In genomic region chr10:77887631-77888355, GRCh38 we compare ENCODE assay signal across 12 cellular contexts. TPM values are rescaled to one million over a fixed set of nuclear protein-coding genes. Genes with fewer than 3 reads are reported as not detected.
DNase-seq lines count a peak whose midpoint lies in the region; ATAC-seq, FAIRE-seq and TF ChIP-seq lines count a peak whose summit lies in the region.
"Had no signal": no experiment of that assay in that cellular context is flagged by ENCODE, and none has a peak within 500 bp of the region (broad histone marks: within the 10 kb centered on the region; RNA-seq: fewer than 3 reads in every experiment).

No MANE protein-coding gene starts in this region.

- in situ Hi-C loops in G401 (cut with HindIII; ENCODE audit: low sequenced_read_pairs), result loop anchor here (5.0 kb wide), 1 partner anchor 55 kb away; no protein-coding TSS in a partner anchor

- peak overlapping the region; percentile 63 for H3K4ac ChIP-seq in mesendoderm (ENCODE audit: low read depth, low read length)

- peak overlapping the region; percentile 92 for H3K27ac ChIP-seq in endodermal cell (ENCODE audit: low read depth, low read length)
- H3K27ac ChIP-seq in mesendoderm (ENCODE audit: low read depth, low read length), result no peak overlapping the region
- peak overlapping the region; percentile 0 to 42 for H3K27ac ChIP-seq in thoracic aorta
- H3K27ac ChIP-seq: KMS-11, SJSA1 had no signal

- H3K79me2 ChIP-seq in mesendoderm (ENCODE audit: control insufficient read depth, insufficient read depth, low read length), result peaks cover 98% of the 10 kb centered on the region

- H2BK15ac ChIP-seq in mesendoderm (replicated peaks; ENCODE audit: low read depth), result no peak overlapping the region

- no peak for FAIRE-seq in frontal cortex (lab: Jason Lieb, UNC)
- FAIRE-seq: GM12878 had no signal

- TF ChIP-seq CTCF in endodermal cell (conservative IDR thresholded peaks at IDR 0.05) (no peak), thoracic aorta (IDR thresholded peaks at IDR 0.05) (no peak)

- peak overlapping the region; percentile 12 for H2BK5ac ChIP-seq in mesendoderm (ENCODE audit: low read length)

- WGBS in endodermal cell (ENCODE audit: insufficient coverage in 1 of 2, insufficient read length in 1 of 2), 2 experiments, result 45 to 56% methylated on average over 9 to 11 of the region's 11 CpGs
- no CpG with 5 or more reads among the region's 11 CpGs for WGBS in mesendoderm (ENCODE audit: extremely low coverage, insufficient coverage, low lambda C conversion rate)

- peaks cover 68% of the 10 kb centered on the region for H3K4me1 Mint-ChIP-seq in endodermal cell

- H2AK5ac ChIP-seq in mesendoderm (ENCODE audit: low read length), result no peak overlapping the region

- H3K18ac ChIP-seq in mesendoderm (ENCODE audit: low read length), result no peak overlapping the region

- H3K36me3 ChIP-seq in endodermal cell (ENCODE audit: control insufficient read depth, insufficient read depth, low read length), result no peaks in the 10 kb centered on the region
- H3K36me3 ChIP-seq in mesendoderm (ENCODE audit: control insufficient read depth, insufficient read depth, low read length), result no peaks in the 10 kb centered on the region
- no peaks in the 10 kb centered on the region for H3K36me3 ChIP-seq in thoracic aorta
- H3K36me3 ChIP-seq: SJSA1 had no signal

- H3K56ac ChIP-seq in mesendoderm (ENCODE audit: low read length), result peak overlapping the region; percentile 77

- peaks cover 26% of the 10 kb centered on the region for H3K4me1 ChIP-seq in endodermal cell (ENCODE audit: control insufficient read depth, insufficient read depth, low read length)
- peaks cover 34% of the 10 kb centered on the region for H3K4me1 ChIP-seq in mesendoderm (ENCODE audit: control insufficient read depth, low read depth, low read length)
- H3K4me1 ChIP-seq in thoracic aorta (ENCODE audit: control insufficient read depth in 1 of 2, low read depth in 2 of 2), result peaks cover 19 to 59% of the 10 kb centered on the region in 2 donors
- H3K4me1 ChIP-seq: SJSA1 had no signal

- no peak overlapping the region for H4K5ac ChIP-seq in mesendoderm (ENCODE audit: low read length)

- H3K27me3 Mint-ChIP-seq in endodermal cell (ENCODE audit: insufficient read depth), result no peaks in the 10 kb centered on the region

- no peak overlapping the region for H3K4me2 ChIP-seq in mesendoderm (ENCODE audit: low read length)
- H3K4me2 ChIP-seq: KMS-11 had no signal

- peak overlapping the region; percentile 29 for H3K4me3 Mint-ChIP-seq in endodermal cell

- H3K27me3 ChIP-seq in endodermal cell (ENCODE audit: control insufficient read depth, insufficient read depth, low read length, poor library complexity, severe bottlenecking), result no peaks in the 10 kb centered on the region
- no peaks in the 10 kb centered on the region for H3K27me3 ChIP-seq in mesendoderm (ENCODE audit: insufficient read depth, low read length, poor library complexity)
- no peaks in the 10 kb centered on the region for H3K27me3 ChIP-seq in thoracic aorta (replicated peaks; ENCODE audit: insufficient read depth)
- H3K27me3 ChIP-seq: SJSA1 had no signal

- H3K36me3 Mint-ChIP-seq in endodermal cell (ENCODE audit: low read depth), result no peaks in the 10 kb centered on the region

- H2BK120ac ChIP-seq in mesendoderm (ENCODE audit: low read depth, low read length), result no peak overlapping the region

- H3K9me3 ChIP-seq in endodermal cell (ENCODE audit: control insufficient read depth, low read length), result no peaks in the 10 kb centered on the region
- H3K9me3 ChIP-seq in thoracic aorta, result no peaks in the 10 kb centered on the region
- H3K9me3 ChIP-seq: SJSA1 had no signal

- no peaks in the 10 kb centered on the region for H3K9me3 Mint-ChIP-seq in endodermal cell

- DNase-seq in NCI-H526 treated with DMSO at 0.1 percent for 48 hours (lab: John Stamatoyannopoulos, UW) (peak; percentile 45), endodermal cell (peak; percentile 56), mesendoderm (no peak), thoracic aorta (ENCODE audit: low spot score) (no peak), NCI-H187 (lab: John Stamatoyannopoulos, UW) (no peak), frontal cortex (ENCODE audit: low spot score in 2 of 2) (no peak), G401 (ENCODE audit: low spot score) (no peak)
- DNase-seq: activated effector memory CD4-positive, alpha-beta T cell treated with Interleukin-2 at 50 U/mL for 16 hours had no signal

- H3K9ac ChIP-seq in endodermal cell (ENCODE audit: extremely low read depth, low read length, poor library complexity, severe bottlenecking) (no peak overlapping the region), mesendoderm (ENCODE audit: low read length) (peak overlapping the region; percentile 7)
- H3K9ac ChIP-seq: KMS-11 had no signal

- H3K4me3 ChIP-seq in endodermal cell (ENCODE audit: low read length) (peak overlapping the region; percentile 16), mesendoderm (ENCODE audit: low read length) (no peak overlapping the region), thoracic aorta (peak overlapping the region; percentile 46)
- H3K4me3 ChIP-seq: GM12878, SJSA1 had no signal

- peaks cover 38% of the 10 kb centered on the region for H3K79me1 ChIP-seq in mesendoderm (ENCODE audit: low read length)

- no peak overlapping the region for H3K23ac ChIP-seq in mesendoderm (ENCODE audit: low read length)

- H3K27ac Mint-ChIP-seq in endodermal cell, result peak overlapping the region; percentile 89

- H4K8ac ChIP-seq in mesendoderm (ENCODE audit: low read depth, low read length), result peak overlapping the region; percentile 31

- ATAC-seq in thoracic aorta (ENCODE audit: insufficient number of reproducible peaks, low FRiP score, low read depth) (no peak), HG03039 (IDR thresholded peaks at IDR 0.05; ENCODE audit: unreplicated experiment) (no peak)
- ATAC-seq: GM12878 had no signal

RNA-seq across cellular contexts. Expression of gene DLG5, which starts 38.8 kb away (rescaled TPM):
- total RNA-seq in endodermal cell, result 10 to 100 TPM; 79.4 to 83.4 TPM
- polyA plus RNA-seq in endodermal cell (2013, experiment 1 of 2), result 55.8 TPM
- polyA plus RNA-seq in endodermal cell (2013, experiment 2 of 2), result 53.5 TPM
- 58.5 TPM for polyA plus RNA-seq in mesendoderm (2013, experiment 1 of 2)
- 57.0 TPM for polyA plus RNA-seq in mesendoderm (2013, experiment 2 of 2)
- total RNA-seq in thoracic aorta, result 10 to 100 TPM; 36.4 to 79.6 TPM
- total RNA-seq in frontal cortex, result 33.4 TPM
- 34.5 and 48.7 TPM in 2 replicates for total RNA-seq in G401 (2014; rRNA removed; shearing (Covaris generic))

Comparison
In these comparisons a context has a peak if more than half of its experiments do, and no peak if none do; other contexts are left out.
1. DNase-seq: peak in NCI-H526 treated with DMSO at 0.1 percent for 48 hours (single experiment) and endodermal cell (single experiment); none in mesendoderm (single experiment), thoracic aorta (single experiment), NCI-H187 (0 of 2), frontal cortex (0 of 2) and G401 (single experiment).